ENCODE assay signal across 26 cellular contexts in the genomic region with DNA sequence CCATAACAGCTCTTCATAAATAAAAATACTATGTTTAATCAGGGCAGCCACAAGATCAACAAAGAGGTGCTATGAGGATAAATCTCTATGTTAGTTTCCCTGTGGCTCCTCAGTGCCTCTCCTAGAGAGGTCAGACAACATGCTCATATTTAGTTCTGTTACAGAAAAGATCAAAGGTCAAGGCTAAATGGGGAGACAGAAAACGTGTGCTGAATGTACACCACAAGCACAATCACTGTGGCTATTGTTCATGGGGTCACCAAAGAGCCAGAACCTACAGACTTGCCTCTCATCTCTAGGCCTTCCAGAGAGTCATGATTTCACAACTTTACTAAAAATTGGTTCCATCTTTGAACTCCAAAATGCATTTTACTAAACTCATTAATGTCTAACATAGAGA.
"Had no signal": no experiment of that assay in that cellular context is flagged by ENCODE, and none has a peak within 500 bp of the region (broad histone marks: within the 10 kb centered on the region; RNA-seq: fewer than 3 reads in every experiment).

No MANE protein-coding gene starts in this region.

- H3K4me3 ChIP-seq: stomach, suprapubic skin, testis, thoracic aorta, thyroid gland, tibial artery, tibial nerve, transverse colon, upper lobe of left lung, upper lobe of right lung, uterus, vagina had no signal

- H3K36me3 ChIP-seq: stomach, suprapubic skin, thoracic aorta, thyroid gland, tibial artery, tibial nerve, transverse colon, upper lobe of left lung, upper lobe of right lung, uterus, vagina had no signal

- ATAC-seq: stimulated activated effector memory CD8-positive, alpha-beta T cell treated with anti-CD3 and anti-CD28 coated beads, Interleukin-12 subunit alpha, Interleukin-12 subunit beta, amount 100 ng/mL, for 72 hours; stimulated activated memory B cell treated with anti-CD40 and anti-IgM and Interleukin-4, amounts not matched to agents 10 μg/mL and 1 μg/mL and 100 μg/mL, for 72 hours; stimulated activated naive B cell treated with anti-CD40 and anti-IgM and Interleukin-4, amounts not matched to agents 10 μg/mL and 1 μg/mL and 100 μg/mL, for 72 hours; stimulated activated naive CD8-positive, alpha-beta T cell treated with anti-CD3 and anti-CD28 coated beads, Interleukin-15, amount 100 ng/mL, for 72 hours; stimulated activated naive CD8-positive, alpha-beta T cell treated with anti-CD3 and anti-CD28 coated beads, Interleukin-15, Interleukin-2, amounts not matched to agents 100 U/mL and 50 U/mL, for 24 hours; upper lobe of right lung had no signal

- DNase-seq: stimulated activated CD4-positive, alpha-beta T cell treated with anti-CD3 and anti-CD28 coated beads, Interleukin-2, amount 100 ng/mL, for 48 hours; stimulated activated CD4-positive, alpha-beta T cell treated with anti-CD3 and anti-CD28 coated beads, Interleukin-4, amount 100 ng/mL, for 1 hour; stimulated activated CD4-positive, alpha-beta T cell treated with anti-CD3 and anti-CD28 coated beads, Interleukin-4, amount 100 ng/mL, for 24 hours; stimulated activated CD4-positive, alpha-beta T cell treated with anti-CD3 and anti-CD28 coated beads, Interleukin-4, amount 100 ng/mL, for 4 hours; stimulated activated CD8-positive, alpha-beta memory T cell treated with anti-CD3 and anti-CD28 coated beads, Interleukin-4, amount 100 ng/mL, for 48 hours; stimulated activated naive B cell treated with anti-CD40 and anti-IgM and Interleukin-4, amounts not matched to agents 10 μg/mL and 1 μg/mL and 100 μg/mL, for 72 hours; stimulated activated naive CD4-positive, alpha-beta T cell; stimulated activated naive CD4-positive, alpha-beta T cell treated with Interleukin-2 at 50 U/mL for 16 hours; stimulated activated naive CD8-positive, alpha-beta T cell treated with anti-CD3 and anti-CD28 coated beads, Interleukin-15, amount 100 ng/mL, for 72 hours; stimulated activated naive CD8-positive, alpha-beta T cell treated with anti-CD3 and anti-CD28 coated beads, Interleukin-15, Interleukin-2, amounts not matched to agents 100 U/mL and 50 U/mL, for 24 hours; stomach; substantia nigra; testis; thyroid gland; tibial artery; transverse colon; trophoblast cell; upper lobe of left lung; upper lobe of right lung; uterus had no signal

- H3K27me3 ChIP-seq: stomach, suprapubic skin, testis, thyroid gland, tibial artery, tibial nerve, transverse colon, upper lobe of left lung, upper lobe of right lung, uterus, vagina had no signal

- H3K9me3 ChIP-seq: testis, thoracic aorta, thyroid gland, transverse colon, upper lobe of right lung, uterus, vagina had no signal

- H3K4me1 ChIP-seq: stomach, suprapubic skin, testis, thyroid gland, tibial artery, tibial nerve, transverse colon, upper lobe of left lung, upper lobe of right lung, uterus, vagina had no signal

- H3K27ac ChIP-seq: stomach, suprapubic skin, testis, thoracic aorta, thyroid gland, tibial artery, tibial nerve, transverse colon, upper lobe of left lung, upper lobe of right lung, uterus, vagina had no signal
